8 cellular contexts compared by ENCODE assay signal in genomic region chr14:64337901-64338615, GRCh38. TPM values are rescaled to one million over a fixed set of nuclear protein-coding genes. Genes with fewer than 3 reads are reported as not detected.
DNase-seq lines count a peak whose midpoint lies in the region; ATAC-seq lines count a peak whose summit lies in the region.

No MANE protein-coding gene starts in this region.

- H3K27ac Mint-ChIP-seq in T-cell, result peak overlapping the region; percentile 69 to 77
- H3K27ac Mint-ChIP-seq in effector memory CD8-positive, alpha-beta T cell, result peak overlapping the region; percentile 36 to 91
- H3K27ac Mint-ChIP-seq in stimulated activated naive CD8-positive, alpha-beta T cell treated with anti-CD3 and anti-CD28 coated beads, Interleukin-15, Interleukin-2, amounts not matched to agents 100 ng/mL and 50 ng/mL, for 24 hours, result peak overlapping the region; percentile 92

- DNase-seq in C1 segment of cervical spinal cord (lab: John Stamatoyannopoulos, UW) (peak in 11 of 14 donors; percentile 18 to 75 (median 57)), NCI-H1436 treated with DMSO at 0.1 percent for 48 hours (lab: John Stamatoyannopoulos, UW) (peak; percentile 77), T-cell (peak in 10 of 34 experiments; percentile 0 to 61 (median 38)), lung microvascular endothelial cell (ENCODE audit: low read depth in 2 of 2) (peak; percentile 28 to 70)
- DNase-seq in effector memory CD8-positive, alpha-beta T cell, result peak in 1 of 3 experiments; percentile 61

- POLR2A ChIA-PET in T-cell (lab: Charles Lee), result interaction anchor here (0.6 to 0.7 kb wide), 2 partner anchors 33 to 219 kb away, joined by 3 to 4 read pairs; no protein-coding TSS in a partner anchor

- peaks cover 15 to 31% (median 20%) of the 10 kb centered on the region in 3 donors for H3K4me1 Mint-ChIP-seq in T-cell
- peaks cover 8 to 15% of the 10 kb centered on the region in 2 donors for H3K4me1 Mint-ChIP-seq in effector memory CD8-positive, alpha-beta T cell (ENCODE audit: low read depth in 2 of 2)
- H3K4me1 Mint-ChIP-seq in stimulated activated naive CD8-positive, alpha-beta T cell treated with anti-CD3 and anti-CD28 coated beads, Interleukin-15, Interleukin-2, amounts not matched to agents 100 ng/mL and 50 ng/mL, for 24 hours (ENCODE audit: low read depth), result peaks cover 27% of the 10 kb centered on the region

- CTCF ChIA-PET in T-cell (lab: Charles Lee), result interaction anchor here in 1 of 2 donors (0.9 to 1.3 kb wide), 4 partner anchors 34 to 145 kb away, joined by 3 to 4 read pairs (median 4); no protein-coding TSS in a partner anchor

- peak overlapping the region; percentile 90 for H3K4me3 Mint-ChIP-seq in T-cell
- peak overlapping the region; percentile 86 to 89 for H3K4me3 Mint-ChIP-seq in effector memory CD8-positive, alpha-beta T cell
- H3K4me3 Mint-ChIP-seq in stimulated activated naive CD8-positive, alpha-beta T cell treated with anti-CD3 and anti-CD28 coated beads, Interleukin-15, Interleukin-2, amounts not matched to agents 100 ng/mL and 50 ng/mL, for 24 hours, result peak overlapping the region; percentile 95

- H3K36me3 Mint-ChIP-seq in T-cell, result no peaks in the 10 kb centered on the region
- peaks cover 19% of the 10 kb centered on the region for H3K36me3 Mint-ChIP-seq in effector memory CD8-positive, alpha-beta T cell (ENCODE audit: insufficient read depth)
- H3K36me3 Mint-ChIP-seq in stimulated activated naive CD8-positive, alpha-beta T cell treated with anti-CD3 and anti-CD28 coated beads, Interleukin-15, Interleukin-2, amounts not matched to agents 100 ng/mL and 50 ng/mL, for 24 hours (ENCODE audit: low read depth), result peaks cover 8% of the 10 kb centered on the region

- peaks cover 4 to 10% (median 10%) of the 10 kb centered on the region in 3 donors for H3K9me3 Mint-ChIP-seq in T-cell
- H3K9me3 Mint-ChIP-seq in effector memory CD8-positive, alpha-beta T cell, result peaks cover 4 to 7% of the 10 kb centered on the region in 2 donors
- H3K9me3 Mint-ChIP-seq in stimulated activated naive CD8-positive, alpha-beta T cell treated with anti-CD3 and anti-CD28 coated beads, Interleukin-15, Interleukin-2, amounts not matched to agents 100 ng/mL and 50 ng/mL, for 24 hours, result peaks cover 7% of the 10 kb centered on the region

- no peaks in the 10 kb centered on the region for H3K27me3 Mint-ChIP-seq in T-cell
- no peaks in the 10 kb centered on the region for H3K27me3 Mint-ChIP-seq in effector memory CD8-positive, alpha-beta T cell
- H3K27me3 Mint-ChIP-seq in stimulated activated naive CD8-positive, alpha-beta T cell treated with anti-CD3 and anti-CD28 coated beads, Interleukin-15, Interleukin-2, amounts not matched to agents 100 ng/mL and 50 ng/mL, for 24 hours, result no peaks in the 10 kb centered on the region

- ATAC-seq in GM18511 (IDR thresholded peaks at IDR 0.05; ENCODE audit: unreplicated experiment) (peak; percentile 72), HG02943 (IDR thresholded peaks at IDR 0.05; ENCODE audit: low read depth, unreplicated experiment) (peak; percentile 55), T-cell (replicated peaks in 1 of 4) (peak; percentile 64 to 72 (median 72))
- peak; percentile 72 for ATAC-seq in effector memory CD8-positive, alpha-beta T cell (replicated peaks)

RNA-seq across cellular contexts. Expression of gene ESR2, which starts 43.9 kb away (rescaled TPM):
- total RNA-seq in T-cell (under 1 TPM in 4 of 5 donors, not detected in 1; 0.20 to 0.70 (median 0.43) TPM), lung microvascular endothelial cell (under 0.01 and 0.44 TPM in 2 replicates)

RNA-seq across cellular contexts. Expression of gene MTHFD1, which starts 50.1 kb away (rescaled TPM):
- total RNA-seq in T-cell, result 10 to 100 TPM; 27.6 to 48.9 (median 43.4) TPM
- total RNA-seq in lung microvascular endothelial cell, result 30.6 and 35.3 TPM in 2 replicates
